In the genomic region with DNA sequence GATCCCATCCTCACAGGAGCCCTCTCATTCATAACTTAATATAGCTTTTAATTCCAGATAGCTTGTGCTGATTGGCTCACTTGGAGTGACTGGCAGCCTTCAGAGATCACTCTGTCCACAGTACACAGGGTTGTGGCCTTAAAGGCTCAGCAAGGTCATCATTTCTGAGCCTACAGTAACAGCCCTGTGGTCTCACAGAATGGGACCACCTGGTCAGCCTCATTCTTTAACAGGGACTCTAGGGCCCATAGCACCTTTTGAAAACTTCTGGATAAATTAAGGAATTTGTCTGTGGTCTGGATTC, we compare ENCODE assay signal across 9 cellular contexts. TPM values are rescaled to one million over a fixed set of nuclear protein-coding genes. Genes with fewer than 3 reads are reported as not detected.
A peak's percentile ranks its signal among the peaks of the same experiment; 100 is the strongest.
DNase-seq lines count a peak whose midpoint lies in the region; ATAC-seq and TF ChIP-seq lines count a peak whose summit lies in the region.
"Had no signal": no experiment of that assay in that cellular context is flagged by ENCODE, and none has a peak within 500 bp of the region (broad histone marks: within the 10 kb centered on the region; RNA-seq: fewer than 3 reads in every experiment).

No MANE protein-coding gene starts in this region.

- H3K4me3 ChIP-seq in esophagus (ENCODE audit: low read depth in 1 of 2, low read length in 2 of 2) (no peak overlapping the region), neutrophil (ENCODE audit: low read depth in 1 of 2, low read length in 1 of 2) (peak overlapping the region; percentile 47 to 49), smooth muscle cell (no peak overlapping the region)

- no peak overlapping the region for H3K4me2 ChIP-seq in smooth muscle cell

- no peak overlapping the region for H3K9ac ChIP-seq in smooth muscle cell (ENCODE audit: low read depth)

- peak overlapping the region; percentile 49 to 54 for H3K27ac ChIP-seq in esophagus (ENCODE audit: low read depth in 2 of 2, low read length in 1 of 2)
- peak overlapping the region; percentile 100 for H3K27ac ChIP-seq in neutrophil
- no peak overlapping the region for H3K27ac ChIP-seq in smooth muscle cell (ENCODE audit: low read depth)

- no peaks in the 10 kb centered on the region for H4K20me1 ChIP-seq in smooth muscle cell (ENCODE audit: low read depth)

- peak; percentile 18 for DNase-seq in EL
- DNase-seq in RPMI8226: peak; percentile 61
- DNase-seq in smooth muscle cell (lab: John Stamatoyannopoulos, UW; ENCODE audit: unreplicated experiment): no peak
- DNase-seq: SHP77 had no signal

- peaks cover 0 to 15% of the 10 kb centered on the region in 2 donors for H3K4me1 ChIP-seq in esophagus (ENCODE audit: control insufficient read depth in 2 of 2, insufficient read depth in 2 of 2, low read length in 1 of 2)
- H3K4me1 ChIP-seq in neutrophil (ENCODE audit: control insufficient read depth in 1 of 2, insufficient read depth in 1 of 2, low read depth in 1 of 2, low read length in 1 of 2): peaks cover 89 to 96% of the 10 kb centered on the region in 2 experiments
- H3K4me1 ChIP-seq in smooth muscle cell (ENCODE audit: low read depth): peaks cover 20% of the 10 kb centered on the region

- no peaks in the 10 kb centered on the region for H3K27me3 ChIP-seq in esophagus (ENCODE audit: control insufficient read depth in 1 of 2, insufficient read depth in 2 of 2, low read length in 2 of 2)
- no peaks in the 10 kb centered on the region for H3K27me3 ChIP-seq in neutrophil
- H3K27me3 ChIP-seq in smooth muscle cell (ENCODE audit: low read depth): no peaks in the 10 kb centered on the region

- H3K9me3 ChIP-seq in esophagus (ENCODE audit: control insufficient read depth in 2 of 2, insufficient read depth in 1 of 2, low read depth in 1 of 2, low read length in 1 of 2) (peaks cover 0 to 6% of the 10 kb centered on the region in 2 donors), neutrophil (no peaks in the 10 kb centered on the region), smooth muscle cell (replicated peaks; ENCODE audit: low read depth) (peaks cover 4% of the 10 kb centered on the region)

- H3K79me2 ChIP-seq in smooth muscle cell (ENCODE audit: low read depth): no peaks in the 10 kb centered on the region

- H3K36me3 ChIP-seq in esophagus (ENCODE audit: control insufficient read depth in 2 of 2, insufficient read depth in 2 of 2, low read length in 1 of 2) (no peaks in the 10 kb centered on the region), neutrophil (no peaks in the 10 kb centered on the region), smooth muscle cell (ENCODE audit: low read depth) (no peaks in the 10 kb centered on the region)

- no peak overlapping the region for H2AFZ ChIP-seq in smooth muscle cell (ENCODE audit: low read depth)

- no peaks in the 10 kb centered on the region for H3F3A ChIP-seq in smooth muscle cell (ENCODE audit: low read depth)

- no peak for TF ChIP-seq CTCF in neutrophil (IDR thresholded peaks at IDR 0.05)
- no peak for TF ChIP-seq CTCF in smooth muscle cell (IDR thresholded peaks at IDR 0.05; ENCODE audit: borderline replicate concordance, insufficient read depth, poor library complexity, severe bottlenecking)

- ATAC-seq in HG02870 (IDR thresholded peaks at IDR 0.05; ENCODE audit: unreplicated experiment) (no peak), HG02588 (IDR thresholded peaks at IDR 0.05; ENCODE audit: unreplicated experiment) (no peak), HG02970 (IDR thresholded peaks at IDR 0.05; ENCODE audit: low FRiP score, unreplicated experiment) (no peak)

RNA-seq across cellular contexts. Expression of a gene that starts 51.3 kb away (rescaled TPM):
- polyA plus RNA-seq in esophagus: 10 to 100 TPM; 48.1 to 64.2 TPM
- 7.1 and 8.2 TPM in 2 replicates for total RNA-seq in smooth muscle cell
- polyA plus RNA-seq in smooth muscle cell: 25.8 and 29.4 TPM in 2 replicates

Comparison
In these comparisons a context has a peak if more than half of its experiments do, and no peak if none do; other contexts are left out.
1. H3K4me3 ChIP-seq: peak in neutrophil (2 of 2); none in esophagus (0 of 2) and smooth muscle cell (single experiment).